13 cellular contexts compared by ENCODE assay signal in the genomic region with DNA sequence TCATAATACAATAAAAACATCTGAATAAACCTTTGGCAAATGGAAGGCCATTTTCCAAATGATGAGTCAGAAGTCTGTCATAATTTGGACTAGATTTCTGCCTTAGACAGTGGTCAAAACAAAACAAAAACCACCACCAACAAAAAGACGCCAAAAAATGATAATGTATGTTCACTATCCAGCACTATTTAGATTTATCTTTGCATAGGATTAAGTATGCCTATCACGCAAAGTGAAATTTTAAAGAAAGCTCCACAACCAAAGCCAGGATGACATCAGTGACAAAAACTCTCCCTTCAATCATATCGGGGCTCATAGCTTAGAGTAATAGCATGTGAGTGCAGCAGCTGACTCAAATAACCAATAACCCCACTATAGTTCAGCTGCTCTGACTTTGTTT.
DNase-seq lines count a peak whose midpoint lies in the region; ATAC-seq and TF ChIP-seq lines count a peak whose summit lies in the region.
"Had no signal": no experiment of that assay in that cellular context is flagged by ENCODE, and none has a peak within 500 bp of the region (broad histone marks: within the 10 kb centered on the region; RNA-seq: fewer than 3 reads in every experiment).

No MANE protein-coding gene starts in this region.

- H3K27ac Mint-ChIP-seq in HFFc6: peak overlapping the region; percentile 78
- H3K27ac Mint-ChIP-seq in activated naive CD8-positive, alpha-beta T cell treated with anti-CD3 and anti-CD28 coated beads, Interleukin-2, amount 50 U/mL, for 24 hours: no peak overlapping the region
- H3K27ac Mint-ChIP-seq: naive thymus-derived CD4-positive, alpha-beta T cell had no signal

- H3K27me3 ChIP-seq in adipocyte (replicated peaks; ENCODE audit: control insufficient read depth, insufficient read depth, low read length) (no peaks in the 10 kb centered on the region), subcutaneous abdominal adipose tissue (ENCODE audit: control insufficient read depth in 5 of 5, insufficient read depth in 4 of 5, low read length in 5 of 5) (no peaks in the 10 kb centered on the region)

- no peaks in the 10 kb centered on the region; the same call in 1 of the 2 replicates for H3K27me3 Mint-ChIP-seq in HFFc6 (ENCODE audit: insufficient read depth)
- no peaks in the 10 kb centered on the region for H3K27me3 Mint-ChIP-seq in activated naive CD8-positive, alpha-beta T cell treated with anti-CD3 and anti-CD28 coated beads, Interleukin-2, amount 50 U/mL, for 24 hours

- in situ Hi-C loops in ACHN (cut with HindIII; ENCODE audit: low pct_ligation_motif_present, low pct_unique_long_range_greater_than_20kb, low sequenced_read_pairs): no loop called here

- H3K9me3 ChIP-seq in adipocyte (ENCODE audit: control insufficient read depth, low read length) (no peaks in the 10 kb centered on the region), subcutaneous abdominal adipose tissue (ENCODE audit: control insufficient read depth in 5 of 5, low read length in 5 of 5) (peaks cover 0 to 3% (median 0%) of the 10 kb centered on the region in 5 donors)

- no peaks in the 10 kb centered on the region for H3K36me3 Mint-ChIP-seq in HFFc6 (ENCODE audit: low read depth)
- no peaks in the 10 kb centered on the region for H3K36me3 Mint-ChIP-seq in activated naive CD8-positive, alpha-beta T cell treated with anti-CD3 and anti-CD28 coated beads, Interleukin-2, amount 50 U/mL, for 24 hours (ENCODE audit: low read depth)
- H3K36me3 Mint-ChIP-seq: naive thymus-derived CD4-positive, alpha-beta T cell had no signal

- H3K4me3 Mint-ChIP-seq in HFFc6: peak overlapping the region; percentile 78
- H3K4me3 Mint-ChIP-seq in activated naive CD8-positive, alpha-beta T cell treated with anti-CD3 and anti-CD28 coated beads, Interleukin-2, amount 50 U/mL, for 24 hours: no peak overlapping the region
- H3K4me3 Mint-ChIP-seq: naive thymus-derived CD4-positive, alpha-beta T cell had no signal

- H3K27ac ChIP-seq in subcutaneous abdominal adipose tissue (ENCODE audit: low read depth, low read length): peak overlapping the region; percentile 8

- ATAC-seq in HG03439 (IDR thresholded peaks at IDR 0.05; ENCODE audit: unreplicated experiment): no peak
- ATAC-seq in activated naive CD8-positive, alpha-beta T cell treated with anti-CD3 and anti-CD28 coated beads, Interleukin-2, amount 50 U/mL, for 24 hours: no peak
- ATAC-seq: esophagus mucosa; naive thymus-derived CD4-positive, alpha-beta T cell had no signal

- DNase-seq in HFFc6 (peak; percentile 70), adipocyte (ENCODE audit: low read depth) (peak; percentile 66), fibroblast of villous mesenchyme (ENCODE audit: low read depth) (peak; percentile 59), ACHN (no peak)
- DNase-seq in activated naive CD8-positive, alpha-beta T cell treated with anti-CD3 and anti-CD28 coated beads, Interleukin-2, amount 50 U/mL, for 24 hours: no peak
- DNase-seq: activated CD4-positive, alpha-beta T cell treated with anti-CD3 and anti-CD28 coated beads, Interleukin-2, amount 50 U/mL, for 48 hours; activated effector memory CD4-positive, alpha-beta T cell treated with anti-CD3 and anti-CD28 coated beads, Interleukin-2, amount 50 U/mL, for 16 hours; islet precursor cell; naive thymus-derived CD4-positive, alpha-beta T cell; substantia nigra had no signal

- H3K9ac ChIP-seq in adipocyte (ENCODE audit: low read length) (peak overlapping the region; percentile 41), subcutaneous abdominal adipose tissue (ENCODE audit: low read length in 5 of 5) (no peak overlapping the region)

- H3K4me1 ChIP-seq in adipocyte (ENCODE audit: control insufficient read depth, insufficient read depth, low read length) (peaks cover 29% of the 10 kb centered on the region), subcutaneous abdominal adipose tissue (ENCODE audit: control insufficient read depth in 5 of 5, insufficient read depth in 5 of 5, low read length in 5 of 5) (peaks cover 3 to 14% (median 4%) of the 10 kb centered on the region in 5 donors)

- H3K36me3 ChIP-seq in adipocyte (ENCODE audit: control insufficient read depth, insufficient read depth, low read length, severe bottlenecking) (no peaks in the 10 kb centered on the region), subcutaneous abdominal adipose tissue (ENCODE audit: control insufficient read depth in 5 of 5, insufficient read depth in 5 of 5, low read length in 5 of 5) (no peaks in the 10 kb centered on the region)

- H3K9me3 Mint-ChIP-seq in HFFc6: no peaks in the 10 kb centered on the region
- no peaks in the 10 kb centered on the region for H3K9me3 Mint-ChIP-seq in activated naive CD8-positive, alpha-beta T cell treated with anti-CD3 and anti-CD28 coated beads, Interleukin-2, amount 50 U/mL, for 24 hours

- peaks cover 39% of the 10 kb centered on the region for H3K4me1 Mint-ChIP-seq in HFFc6 (ENCODE audit: low read depth)
- no peaks in the 10 kb centered on the region for H3K4me1 Mint-ChIP-seq in activated naive CD8-positive, alpha-beta T cell treated with anti-CD3 and anti-CD28 coated beads, Interleukin-2, amount 50 U/mL, for 24 hours
- H3K4me1 Mint-ChIP-seq: naive thymus-derived CD4-positive, alpha-beta T cell had no signal

- H3K4me3 ChIP-seq in adipocyte (ENCODE audit: low read length): peak overlapping the region; percentile 80
- H3K4me3 ChIP-seq in fibroblast of villous mesenchyme (ENCODE audit: low read depth, low read length): no peak overlapping the region
- peak overlapping the region in 1 of 5 donors; percentile 18 for H3K4me3 ChIP-seq in subcutaneous abdominal adipose tissue (ENCODE audit: low read depth in 1 of 5, low read length in 5 of 5)

- TF ChIP-seq CTCF in HFFc6 (IDR thresholded peaks at IDR 0.05): no peak
- no peak for TF ChIP-seq CTCF in fibroblast of villous mesenchyme (IDR thresholded peaks at IDR 0.05; ENCODE audit: insufficient read depth, low read depth, low read length)

Comparison
In these comparisons a context has a peak if more than half of its experiments do, and no peak if none do; other contexts are left out.
1. DNase-seq: peak in HFFc6 (single experiment), adipocyte (single experiment) and fibroblast of villous mesenchyme (single experiment); none in ACHN (single experiment) and activated naive CD8-positive, alpha-beta T cell treated with anti-CD3 and anti-CD28 coated beads, Interleukin-2, amount 50 U/mL, for 24 hours (single experiment).